Comparison of ENCODE assay signal across 1 cellular context in genomic region chr1:90721210-90722194, GRCh38.
TF ChIP-seq lines count a peak whose summit lies in the region.

No MANE protein-coding gene starts in this region.

TF ChIP-seq in K562, 482 proteins besides CTCF, POLR2A, EP300 and RAD21 (continued from another document and continues in another):
- TF ChIP-seq BCLAF1 (IDR thresholded peaks at IDR 0.05; ENCODE audit: borderline replicate concordance in 1 of 2, control insufficient read depth in 1 of 2, low read depth in 2 of 2, low read length in 1 of 2) (no peak), ZNF316 (IDR thresholded peaks at IDR 0.05) (peak; percentile 42), ZNF589 (CRISPR knock-in tag; IDR thresholded peaks at IDR 0.05; ENCODE audit: low read depth) (no peak), KAT2B (IDR thresholded peaks at IDR 0.05; ENCODE audit: low read depth, low read length) (no peak), ZNF77 (CRISPR knock-in tag; IDR thresholded peaks at IDR 0.05) (no peak), C11orf30 (IDR thresholded peaks at IDR 0.05; ENCODE audit: low read depth) (peak; percentile 44; the same call in 1 of the 2 replicates), ZNF707 (CRISPR knock-in tag; conservative IDR thresholded peaks at IDR 0.05) (no peak), PRMT5 (CRISPR knock-in tag; IDR thresholded peaks at IDR 0.05) (no peak), SMARCA4 (IDR thresholded peaks at IDR 0.05) (no peak), ZNF174 (CRISPR knock-in tag; IDR thresholded peaks at IDR 0.05) (no peak), CHD2 (IDR thresholded peaks at IDR 0.05; ENCODE audit: low read depth, low read length) (no peak), MAFF (IDR thresholded peaks at IDR 0.05; ENCODE audit: low read length) (0 out of 2 replicates have a peak, but pooled peaks have one; percentile 20), PHF20 (IDR thresholded peaks at IDR 0.05; ENCODE audit: partially characterized antibody) (no peak), CREM (IDR thresholded peaks at IDR 0.05; ENCODE audit: low read depth) (0 out of 2 replicates have a peak, but pooled peaks have one; percentile 20), MAFG (tag; conservative IDR thresholded peaks at IDR 0.05) (peak; percentile 44), NFRKB (IDR thresholded peaks at IDR 0.05; ENCODE audit: low read depth) (no peak), ELK1 (CRISPR knock-in tag; IDR thresholded peaks at IDR 0.05) (no peak), CBX1 (IDR thresholded peaks at IDR 0.05; ENCODE audit: low read depth) (no peak), MAZ (CRISPR knock-in tag; conservative IDR thresholded peaks at IDR 0.05 in 1 of 2, IDR thresholded peaks at IDR 0.05 in 1 of 2) (peak in 1 of 2 experiments; percentile 65; a peak in 2 of 4 replicates), ZNF184 (CRISPR knock-in tag; IDR thresholded peaks at IDR 0.05) (no peak), CXXC5 (CRISPR knock-in tag; IDR thresholded peaks at IDR 0.05) (0 out of 2 replicates have a peak, but pooled peaks have one; percentile 15), FOSL1 (tag; conservative IDR thresholded peaks at IDR 0.05) (no peak), GABPB2 (CRISPR knock-in tag; conservative IDR thresholded peaks at IDR 0.05) (no peak), SNRNP70 (optimal IDR thresholded peaks at IDR 0.05; ENCODE audit: low read depth, low read length) (no peak), MIER1 (IDR thresholded peaks at IDR 0.05; ENCODE audit: low read depth) (peak; percentile 16; the same call in 1 of the 2 replicates), ZNF696 (CRISPR knock-in tag; conservative IDR thresholded peaks at IDR 0.05) (no peak), FOS (IDR thresholded peaks at IDR 0.05; ENCODE audit: extremely low read depth, insufficient read length) (no peak), FOXJ2 (tag; IDR thresholded peaks at IDR 0.05) (no peak), NKRF (IDR thresholded peaks at IDR 0.05; ENCODE audit: borderline replicate concordance) (no peak), CHAMP1 (IDR thresholded peaks at IDR 0.05) (0 out of 2 replicates have a peak, but pooled peaks have one; percentile 17), CBFB (CRISPR knock-in tag; IDR thresholded peaks at IDR 0.05) (no peak), SOX6 (IDR thresholded peaks at IDR 0.05) (peak; percentile 97), LEF1 (IDR thresholded peaks at IDR 0.05) (no peak), GATA2 (CRISPR knock-in tag; IDR thresholded peaks at IDR 0.05) (peak; percentile 94), ZNF3 (CRISPR knock-in tag; IDR thresholded peaks at IDR 0.05) (no peak), DEAF1 (CRISPR knock-in tag; IDR thresholded peaks at IDR 0.05) (peak; percentile 80), KAT8 (IDR thresholded peaks at IDR 0.05; ENCODE audit: low read depth) (no peak), TEAD4 (IDR thresholded peaks at IDR 0.05; ENCODE audit: low read length) (peak; percentile 8; the same call in 1 of the 2 replicates), TEAD4 (CRISPR knock-in tag; IDR thresholded peaks at IDR 0.05; ENCODE audit: borderline replicate concordance) (no peak), ELF1 (tag; IDR thresholded peaks at IDR 0.05) (no peak), ZZZ3 (IDR thresholded peaks at IDR 0.05) (no peak), RUNX1 (IDR thresholded peaks at IDR 0.05; ENCODE audit: low read depth) (no peak), OTX1 (CRISPR knock-in tag; IDR thresholded peaks at IDR 0.05) (no peak), RBM39 (optimal IDR thresholded peaks at IDR 0.05; ENCODE audit: low read depth, low read length) (peak; percentile 43), ZNF512 (tag; IDR thresholded peaks at IDR 0.05) (peak; percentile 71), JUND (IDR thresholded peaks at IDR 0.05; ENCODE audit: borderline replicate concordance, low read depth, low read length) (0 out of 2 replicates have a peak, but pooled peaks have one; percentile 12), JUND (tag; IDR thresholded peaks at IDR 0.05; ENCODE audit: borderline replicate concordance, low read depth, low read length) (no peak; the same call in 2 of the 3 replicates), RFX1 (IDR thresholded peaks at IDR 0.05) (no peak), MTA1 (IDR thresholded peaks at IDR 0.05; ENCODE audit: borderline replicate concordance) (no peak), SIX5 (IDR thresholded peaks at IDR 0.05; ENCODE audit: borderline replicate concordance in 1 of 2, insufficient read depth in 1 of 2, low read depth in 1 of 2, low read length in 2 of 2) (no peak), HLTF (IDR thresholded peaks at IDR 0.05) (no peak), PRPF4 (IDR thresholded peaks at IDR 0.05; ENCODE audit: insufficient read depth, low read depth, low read length, poor library complexity, severe bottlenecking) (no peak), RB1 (IDR thresholded peaks at IDR 0.05; ENCODE audit: low read depth) (peak; percentile 56), CC2D1A (IDR thresholded peaks at IDR 0.05) (0 out of 2 replicates have a peak, but pooled peaks have one; percentile 36)
- TF ChIP-seq, protein P1, sequence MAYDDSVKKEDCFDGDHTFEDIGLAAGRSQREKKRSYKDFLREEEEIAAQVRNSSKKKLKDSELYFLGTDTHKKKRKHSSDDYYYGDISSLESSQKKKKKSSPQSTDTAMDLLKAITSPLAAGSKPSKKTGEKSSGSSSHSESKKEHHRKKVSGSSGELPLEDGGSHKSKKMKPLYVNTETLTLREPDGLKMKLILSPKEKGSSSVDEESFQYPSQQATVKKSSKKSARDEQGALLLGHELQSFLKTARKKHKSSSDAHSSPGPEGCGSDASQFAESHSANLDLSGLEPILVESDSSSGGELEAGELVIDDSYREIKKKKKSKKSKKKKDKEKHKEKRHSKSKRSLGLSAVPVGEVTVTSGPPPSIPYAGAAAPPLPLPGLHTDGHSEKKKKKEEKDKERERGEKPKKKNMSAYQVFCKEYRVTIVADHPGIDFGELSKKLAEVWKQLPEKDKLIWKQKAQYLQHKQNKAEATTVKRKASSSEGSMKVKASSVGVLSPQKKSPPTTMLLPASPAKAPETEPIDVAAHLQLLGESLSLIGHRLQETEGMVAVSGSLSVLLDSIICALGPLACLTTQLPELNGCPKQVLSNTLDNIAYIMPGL (CRISPR knock-in tag; IDR thresholded peaks at IDR 0.05): no peak
- TF ChIP-seq, protein P2, sequence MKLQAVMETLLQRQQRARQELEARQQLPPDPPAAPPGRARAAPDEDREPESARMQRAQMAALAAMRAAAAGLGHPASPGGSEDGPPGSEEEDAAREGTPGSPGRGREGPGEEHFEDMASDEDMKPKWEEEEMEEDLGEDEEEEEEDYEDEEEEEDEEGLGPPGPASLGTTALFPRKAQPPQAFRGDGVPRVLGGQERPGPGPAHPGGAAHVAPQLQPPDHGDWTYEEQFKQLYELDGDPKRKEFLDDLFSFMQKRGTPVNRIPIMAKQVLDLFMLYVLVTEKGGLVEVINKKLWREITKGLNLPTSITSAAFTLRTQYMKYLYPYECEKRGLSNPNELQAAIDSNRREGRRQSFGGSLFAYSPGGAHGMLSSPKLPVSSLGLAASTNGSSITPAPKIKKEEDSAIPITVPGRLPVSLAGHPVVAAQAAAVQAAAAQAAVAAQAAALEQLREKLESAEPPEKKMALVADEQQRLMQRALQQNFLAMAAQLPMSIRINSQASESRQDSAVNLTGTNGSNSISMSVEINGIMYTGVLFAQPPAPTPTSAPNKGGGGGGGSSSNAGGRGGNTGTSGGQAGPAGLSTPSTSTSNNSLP (IDR thresholded peaks at IDR 0.05; ENCODE audit: borderline replicate concordance, low read depth, low read length): peak; percentile 84
- TF ChIP-seq, protein P3, sequence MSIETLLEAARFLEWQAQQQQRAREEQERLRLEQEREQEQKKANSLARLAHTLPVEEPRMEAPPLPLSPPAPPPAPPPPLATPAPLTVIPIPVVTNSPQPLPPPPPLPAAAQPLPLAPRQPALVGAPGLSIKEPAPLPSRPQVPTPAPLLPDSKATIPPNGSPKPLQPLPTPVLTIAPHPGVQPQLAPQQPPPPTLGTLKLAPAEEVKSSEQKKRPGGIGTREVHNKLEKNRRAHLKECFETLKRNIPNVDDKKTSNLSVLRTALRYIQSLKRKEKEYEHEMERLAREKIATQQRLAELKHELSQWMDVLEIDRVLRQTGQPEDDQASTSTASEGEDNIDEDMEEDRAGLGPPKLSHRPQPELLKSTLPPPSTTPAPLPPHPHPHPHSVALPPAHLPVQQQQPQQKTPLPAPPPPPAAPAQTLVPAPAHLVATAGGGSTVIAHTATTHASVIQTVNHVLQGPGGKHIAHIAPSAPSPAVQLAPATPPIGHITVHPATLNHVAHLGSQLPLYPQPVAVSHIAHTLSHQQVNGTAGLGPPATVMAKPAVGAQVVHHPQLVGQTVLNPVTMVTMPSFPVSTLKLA (conservative IDR thresholded peaks at IDR 0.05): peak in 1 of 2 experiments; percentile 40; a peak in 1 of 4 replicates
